9 cellular contexts compared by ENCODE assay signal in genomic region chr15:96359772-96360498, GRCh38. TPM values are rescaled to one million over a fixed set of nuclear protein-coding genes. Genes with fewer than 3 reads are reported as not detected.
A peak's percentile ranks its signal among the peaks of the same experiment; 100 is the strongest.
DNase-seq lines count a peak whose midpoint lies in the region; ATAC-seq and TF ChIP-seq lines count a peak whose summit lies in the region.
"Had no signal": no experiment of that assay in that cellular context is flagged by ENCODE, and none has a peak within 500 bp of the region (broad histone marks: within the 10 kb centered on the region; RNA-seq: fewer than 3 reads in every experiment).

No MANE protein-coding gene starts in this region.

- H3K9me3 Mint-ChIP-seq in neural crest cell, result no peaks in the 10 kb centered on the region

- POLR2A ChIA-PET in AG04449 (lab: Yijun Ruan, JAX), result interaction anchor here (2.0 kb wide), 1 partner anchor 33 kb away, joined by 7 read pairs; no protein-coding TSS in a partner anchor

- no peak overlapping the region for H3K4me3 Mint-ChIP-seq in neural crest cell

- no peak for TF ChIP-seq CTCF in AG04449 (IDR thresholded peaks at IDR 0.05; ENCODE audit: insufficient read depth, low read length, missing control alignments)
- TF ChIP-seq CTCF in fibroblast of villous mesenchyme (IDR thresholded peaks at IDR 0.05; ENCODE audit: insufficient read depth, low read depth, low read length), result no peak
- no peak for TF ChIP-seq CTCF in neural crest cell (conservative IDR thresholded peaks at IDR 0.05)

- H3K36me3 Mint-ChIP-seq in neural crest cell (ENCODE audit: low read depth), result no peaks in the 10 kb centered on the region

- DNase-seq in AG04449 (ENCODE audit: low read depth, low spot score) (no peak), NOMO-1 (lab: John Stamatoyannopoulos, UW; ENCODE audit: unreplicated experiment in 2 of 2) (peak; percentile 54 to 59), fibroblast of villous mesenchyme (ENCODE audit: low read depth) (peak; percentile 64), neural crest cell (ENCODE audit: low read depth, low spot score) (no peak), NCI-H2107 (lab: John Stamatoyannopoulos, UW) (no peak)
- no peak for DNase-seq in activated naive CD4-positive, alpha-beta T cell (lab: John Stamatoyannopoulos, UW)
- DNase-seq: Caco-2 had no signal

- ATAC-seq in HG02763 (IDR thresholded peaks at IDR 0.05; ENCODE audit: unreplicated experiment), result no peak
- ATAC-seq in activated CD4-positive, CD25-positive, alpha-beta regulatory T cell treated with anti-CD3 and anti-CD28 coated beads, Interleukin-2, amount 50 U/mL, for 24 hours, result no peak

- CTCF ChIA-PET in AG04449 (lab: Yijun Ruan, JAX), result interaction anchor here (1.2 to 2.8 kb wide), 2 partner anchors 11 to 1100 kb away, joined by 4 to 8 read pairs; no protein-coding TSS in a partner anchor

- H3K4me3 ChIP-seq in AG04449 (ENCODE audit: low read depth, low read length), result peak overlapping the region; percentile 55
- peak overlapping the region; percentile 63 for H3K4me3 ChIP-seq in fibroblast of villous mesenchyme (ENCODE audit: low read depth, low read length)

- peaks cover 84% of the 10 kb centered on the region for H3K27me3 Mint-ChIP-seq in neural crest cell (ENCODE audit: low read depth)

- peaks cover 70% of the 10 kb centered on the region for H3K4me1 Mint-ChIP-seq in neural crest cell

- H3K27ac Mint-ChIP-seq in neural crest cell (ENCODE audit: unreplicated experiment), result peak overlapping the region; percentile 54

RNA-seq across cellular contexts. Expression of gene NR2F2, which starts 29.4 kb away (rescaled TPM):
- total RNA-seq in fibroblast of villous mesenchyme (73.1 and 96.3 TPM in 2 replicates), neural crest cell (147 and 150 TPM in 2 replicates)

Comparison
In these comparisons a context has a peak if more than half of its experiments do, and no peak if none do; other contexts are left out.
1. DNase-seq: peak in NOMO-1 (2 of 2) and fibroblast of villous mesenchyme (single experiment); none in AG04449 (single experiment), neural crest cell (single experiment), activated naive CD4-positive, alpha-beta T cell (0 of 4) and NCI-H2107 (single experiment).